Comparison of ENCODE assay signal across 8 cellular contexts in genomic region chr9:113221003-113221799, GRCh38. TPM values are rescaled to one million over a fixed set of nuclear protein-coding genes. Genes with fewer than 3 reads are reported as not detected.
A peak's percentile ranks its signal among the peaks of the same experiment; 100 is the strongest.
DNase-seq lines count a peak whose midpoint lies in the region; ATAC-seq and TF ChIP-seq lines count a peak whose summit lies in the region.

FKBP15 (minus strand) TSS chr9:113221277; CDS start chr9:113221243, 34 bp downstream.
SLC31A1 (plus strand) TSS chr9:113221544; CDS start chr9:113256149, 34,605 bp downstream.

- no peak for TF ChIP-seq CTCF in GM06990 (IDR thresholded peaks at IDR 0.05; ENCODE audit: insufficient read depth, low read length, poor library complexity, severe bottlenecking)
- TF ChIP-seq CTCF in osteoblast (IDR thresholded peaks at IDR 0.05; ENCODE audit: extremely low read depth, low read depth, low read length) = no peak
- no peak for TF ChIP-seq CTCF in thoracic aorta (IDR thresholded peaks at IDR 0.05)

- H3K27me3 ChIP-seq in GM06990 (replicated peaks; ENCODE audit: control insufficient read depth, insufficient read depth, low read length) (no peaks in the 10 kb centered on the region), osteoblast (ENCODE audit: insufficient read depth, low read length) (no peaks in the 10 kb centered on the region), thoracic aorta (replicated peaks; ENCODE audit: insufficient read depth) (no peaks in the 10 kb centered on the region)

- H3K4me3 ChIP-seq in GM06990 (replicated peaks; ENCODE audit: low read depth, low read length) (peak within 1 kb of the TSS; percentile 96), osteoblast (ENCODE audit: insufficient read depth, low read length) (peak within 1 kb of the TSS; percentile 97), thoracic aorta (peak within 1 kb of the TSS; percentile 96)

- no peaks in the 10 kb centered on the region for H3K27me3 Mint-ChIP-seq in activated naive CD8-positive, alpha-beta T cell

- no peaks in the 10 kb centered on the region for H3K36me3 ChIP-seq in GM06990 (ENCODE audit: control insufficient read depth, insufficient read depth, low read length)
- H3K36me3 ChIP-seq in osteoblast (ENCODE audit: insufficient read depth, low read length) = peaks cover 8% of the 10 kb centered on the region
- H3K36me3 ChIP-seq in thoracic aorta = no peaks in the 10 kb centered on the region

- peak within 1 kb of the TSS; percentile 85 for H3K27ac Mint-ChIP-seq in activated naive CD8-positive, alpha-beta T cell

- no peaks in the 10 kb centered on the region for H3K9me3 ChIP-seq in osteoblast (ENCODE audit: low read depth, low read length)
- no peaks in the 10 kb centered on the region for H3K9me3 ChIP-seq in thoracic aorta

- H4K20me1 ChIP-seq in osteoblast (ENCODE audit: insufficient read depth, low read length) = peaks cover 6% of the 10 kb centered on the region

- H3K4me2 ChIP-seq in osteoblast (ENCODE audit: insufficient read depth, low read length) = peak within 1 kb of the TSS; percentile 98

- H2AFZ ChIP-seq in osteoblast (ENCODE audit: low read length) = peak within 1 kb of the TSS; percentile 97

- ATAC-seq in HG02588 (IDR thresholded peaks at IDR 0.05; ENCODE audit: unreplicated experiment) = peak; percentile 88
- peak; percentile 98 for ATAC-seq in SK-N-SH treated with all-trans-retinoic acid at 6 μM for 48 hours
- ATAC-seq in thoracic aorta (ENCODE audit: insufficient number of reproducible peaks, low FRiP score, low read depth) = peak; percentile 97

- H3K4me3 Mint-ChIP-seq in activated naive CD8-positive, alpha-beta T cell = peak within 1 kb of the TSS; percentile 93

- peak within 1 kb of the TSS; percentile 92 for H3K27ac ChIP-seq in osteoblast (ENCODE audit: low read depth, low read length)
- H3K27ac ChIP-seq in thoracic aorta = peak within 1 kb of the TSS; percentile 75 to 83

- H3K4me1 Mint-ChIP-seq in activated naive CD8-positive, alpha-beta T cell (ENCODE audit: low read depth) = peaks cover 47% of the 10 kb centered on the region

- peak; percentile 99 for DNase-seq in GM06990 (ENCODE audit: extremely low read depth, insufficient read length)
- peak; percentile 97 for DNase-seq in NCI-H1092 (lab: John Stamatoyannopoulos, UW)
- peak; percentile 98 for DNase-seq in glomerular visceral epithelial cell (ENCODE audit: extremely low spot score)
- DNase-seq in osteoblast (ENCODE audit: insufficient read length, low spot score, missing footprints) = peak; percentile 96
- DNase-seq in thoracic aorta (ENCODE audit: low spot score) = peak; percentile 88

- H3K9me3 Mint-ChIP-seq in activated naive CD8-positive, alpha-beta T cell (ENCODE audit: low read depth) = no peaks in the 10 kb centered on the region

- peaks cover 91% of the 10 kb centered on the region for H3K79me2 ChIP-seq in osteoblast (ENCODE audit: insufficient read depth, low read length)

- H3K36me3 Mint-ChIP-seq in activated naive CD8-positive, alpha-beta T cell = peaks cover 2% of the 10 kb centered on the region

- peaks cover 30% of the 10 kb centered on the region for H3K4me1 ChIP-seq in osteoblast (ENCODE audit: insufficient read depth, low read length)
- peaks cover 15 to 36% of the 10 kb centered on the region in 2 donors for H3K4me1 ChIP-seq in thoracic aorta (ENCODE audit: control insufficient read depth in 1 of 2, low read depth in 2 of 2)

TF ChIP-seq in SK-N-SH treated with all-trans-retinoic acid at 6 μM for 48 hours, 23 proteins besides CTCF, POLR2A, EP300 and RAD21:
- TF ChIP-seq ZFP30 (CRISPR knock-in tag; IDR thresholded peaks at IDR 0.05) = no peak
- TF ChIP-seq GLIS3 (CRISPR knock-in tag; IDR thresholded peaks at IDR 0.05) = 0 out of 2 replicates have a peak, but pooled peaks have one; percentile 40
- TF ChIP-seq BACH2 (CRISPR knock-in tag; IDR thresholded peaks at IDR 0.05; ENCODE audit: borderline replicate concordance) = no peak
- 0 out of 2 replicates have a peak, but pooled peaks have one; percentile 21 for TF ChIP-seq CSDC2 (CRISPR knock-in tag; IDR thresholded peaks at IDR 0.05)
- no peak for TF ChIP-seq ISL1 (CRISPR knock-in tag; IDR thresholded peaks at IDR 0.05)
- no peak for TF ChIP-seq ARNTL (CRISPR knock-in tag; IDR thresholded peaks at IDR 0.05; ENCODE audit: borderline replicate concordance, low read depth)
- TF ChIP-seq CREB5 (CRISPR knock-in tag; IDR thresholded peaks at IDR 0.05; ENCODE audit: low read depth) = no peak
- no peak for TF ChIP-seq PATZ1 (CRISPR knock-in tag; IDR thresholded peaks at IDR 0.05; ENCODE audit: borderline replicate concordance)
- TF ChIP-seq POU6F1 (CRISPR knock-in tag; IDR thresholded peaks at IDR 0.05; ENCODE audit: borderline replicate concordance, low read depth) = no peak
- no peak for TF ChIP-seq ZNF8 (CRISPR knock-in tag; IDR thresholded peaks at IDR 0.05)
- TF ChIP-seq ZNF70 (CRISPR knock-in tag; IDR thresholded peaks at IDR 0.05) = no peak
- TF ChIP-seq TCF4 (CRISPR knock-in tag; IDR thresholded peaks at IDR 0.05; ENCODE audit: borderline replicate concordance) = no peak
- TF ChIP-seq TOX (CRISPR knock-in tag; IDR thresholded peaks at IDR 0.05; ENCODE audit: borderline replicate concordance) = no peak
- no peak for TF ChIP-seq SNAI2 (CRISPR knock-in tag; IDR thresholded peaks at IDR 0.05)
- TF ChIP-seq TSHZ2 (CRISPR knock-in tag; IDR thresholded peaks at IDR 0.05) = no peak
- TF ChIP-seq ZC3H10 (CRISPR knock-in tag; IDR thresholded peaks at IDR 0.05) = no peak
- no peak for TF ChIP-seq OSR1 (CRISPR knock-in tag; IDR thresholded peaks at IDR 0.05)

RNA-seq across cellular contexts. Expression of gene FKBP15, which starts in this region (rescaled TPM):
- total RNA-seq in osteoblast (29.8 and 31.8 TPM in 2 replicates), thoracic aorta (10 to 100 TPM; 23.3 to 26.4 TPM)

RNA-seq across cellular contexts. Expression of gene SLC31A1, which starts in this region (rescaled TPM):
- total RNA-seq in osteoblast (45.2 and 53.0 TPM in 2 replicates), thoracic aorta (10 to 100 TPM; 11.0 to 11.5 TPM)

Comparison
In these comparisons a context has a peak if more than half of its experiments do, and no peak if none do; other contexts are left out.
1. Peak in every context shown above with its lines: DNase-seq, ATAC-seq, H3K4me3 ChIP-seq and H3K27ac ChIP-seq.